ENCODE assay signal across 22 cellular contexts in the genomic region with DNA sequence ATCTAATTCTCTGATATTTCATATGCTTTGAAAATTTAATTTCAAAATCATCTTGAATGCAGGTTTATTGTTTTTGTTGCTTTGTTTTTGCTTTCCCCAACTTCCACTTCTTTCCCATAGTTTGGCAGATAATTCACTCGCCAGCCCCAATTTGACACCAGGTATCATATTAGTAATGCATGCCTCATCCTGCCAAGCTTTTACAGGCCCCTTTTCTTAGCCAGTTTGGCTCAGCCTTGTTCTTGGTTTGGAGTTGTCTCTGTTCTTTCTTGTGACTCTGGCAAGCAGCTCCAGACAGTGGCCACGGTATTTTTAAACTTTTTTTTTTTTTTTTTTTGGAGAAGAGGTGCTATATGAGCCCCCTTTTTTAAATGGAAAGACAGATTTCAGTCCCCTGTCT.
"Had no signal": no experiment of that assay in that cellular context is flagged by ENCODE, and none has a peak within 500 bp of the region (broad histone marks: within the 10 kb centered on the region; RNA-seq: fewer than 3 reads in every experiment).

No MANE protein-coding gene starts in this region.

- H3K27ac ChIP-seq: Peyer's patch, SJSA1 had no signal

- H3K4me3 ChIP-seq: K562, Peyer's patch, SJSA1 had no signal

- DNase-seq: activated CD4-positive, alpha-beta T cell treated with anti-CD3 and anti-CD28 coated beads for 1 hour; activated CD4-positive, alpha-beta T cell treated with anti-CD3 and anti-CD28 coated beads, Interleukin-2, amount 50 U/mL, for 48 hours; activated CD8-positive, alpha-beta memory T cell treated with anti-CD3 and anti-CD28 coated beads, Interleukin-2, amount 10 ng/mL, durations not matched to agents 7 days and 5 days; activated effector memory CD4-positive, alpha-beta T cell treated with anti-CD3 and anti-CD28 coated beads, Interleukin-2, amount 50 U/mL, for 16 hours; activated naive CD4-positive, alpha-beta T cell treated with Interleukin-2 at 50 U/mL for 16 hours; activated T-cell treated with anti-CD3 and anti-CD28 coated beads, Interleukin-2, amount 50 U/mL, for 24 hours; amygdala; Karpas-422; NCI-H1048; NCI-H1417 treated with DMSO at 0.1 percent for 48 hours; NCI-H1694; NCI-H2029; NCI-H2107; NCI-H510A treated with DMSO at 0.1 percent for 48 hours; NCI-H69; NK-92 treated with Interleukin-12 subunit alpha and Interleukin-12 subunit beta, amount 100 ng/mL, for 24 hours; OCI-M1; Peyer's patch; SHP77; SW 1271 had no signal
